In the genomic region with DNA sequence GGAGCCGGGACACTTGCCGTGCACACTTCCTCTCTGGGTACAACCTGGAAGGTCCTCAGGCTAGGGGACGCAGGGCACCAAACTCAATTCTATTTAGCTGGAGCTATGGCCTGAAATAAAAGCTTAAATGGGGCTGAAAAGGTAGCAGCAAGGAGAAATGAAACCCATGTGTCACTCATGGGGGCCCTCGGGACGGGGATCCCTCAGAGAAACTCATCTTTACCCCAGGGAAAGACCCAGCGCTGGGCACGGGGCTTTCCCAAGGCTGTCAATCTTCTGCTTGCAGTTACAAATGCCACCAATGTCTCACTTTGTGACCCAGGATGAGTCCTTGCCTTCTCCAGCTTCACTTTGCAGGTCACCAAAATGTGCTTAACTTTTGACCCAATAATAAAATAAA, we compare ENCODE assay signal across 15 cellular contexts. TPM values are rescaled to one million over a fixed set of nuclear protein-coding genes. Genes with fewer than 3 reads are reported as not detected.
A peak's percentile ranks its signal among the peaks of the same experiment; 100 is the strongest.
DNase-seq lines count a peak whose midpoint lies in the region; ATAC-seq lines count a peak whose summit lies in the region.
"Had no signal": no experiment of that assay in that cellular context is flagged by ENCODE, and none has a peak within 500 bp of the region (broad histone marks: within the 10 kb centered on the region; RNA-seq: fewer than 3 reads in every experiment).

No MANE protein-coding gene starts in this region.

- intact Hi-C loops in activated naive CD4-positive, alpha-beta T cell treated with anti-CD3 and anti-CD28 coated beads for 36 hours (cut with micrococcal nuclease) = no loop called here

- H3K9me3 ChIP-seq in T-helper 17 cell (ENCODE audit: control insufficient read depth, low read length, poor library complexity, severe bottlenecking) (no peaks in the 10 kb centered on the region), GM23248 (ENCODE audit: low read depth) (no peaks in the 10 kb centered on the region)

- no peaks in the 10 kb centered on the region for H4K20me1 ChIP-seq in GM23248 (ENCODE audit: insufficient read depth)

- no peaks in the 10 kb centered on the region for H3K27me3 Mint-ChIP-seq in activated naive CD4-positive, alpha-beta T cell treated with anti-CD3 and anti-CD28 coated beads for 36 hours (ENCODE audit: low read depth)
- peaks cover 9% of the 10 kb centered on the region for H3K27me3 Mint-ChIP-seq in T-helper 17 cell
- H3K27me3 Mint-ChIP-seq: activated naive CD4-positive, alpha-beta T cell treated with anti-CD3 and anti-CD28 coated beads, Interleukin-2, amount 50 U/mL, for 24 hours; dendritic cell treated with granulocyte-macrophage colony-stimulating factor and Interleukin-4, amounts not matched to agents 40 ng/mL and 50 ng/mL, for 4 days had no signal

- DNase-seq in activated naive CD4-positive, alpha-beta T cell treated with anti-CD3 and anti-CD28 coated beads for 36 hours = peak; percentile 76
- DNase-seq in activated naive CD4-positive, alpha-beta T cell (lab: John Stamatoyannopoulos, UW) = no peak
- DNase-seq in T-helper 17 cell (no peak), HuH-7.5 (ENCODE audit: low spot score) (no peak), GF-D8 (lab: John Stamatoyannopoulos, UW) (no peak), GM23248 (no peak)
- DNase-seq in stimulated activated effector memory CD8-positive, alpha-beta T cell treated with anti-CD3 and anti-CD28 coated beads, Interleukin-12 subunit alpha, Interleukin-12 subunit beta, amount 100 ng/mL, for 72 hours (ENCODE audit: low spot score in 2 of 2) = no peak
- DNase-seq: EL, NCI-H1105 treated with DMSO at 0.1 percent for 48 hours, NCI-H524 treated with DMSO at 0.1 percent for 48 hours had no signal

- in situ Hi-C loops in GM23248 (cut with MboI) = no loop called here

- H3K36me3 ChIP-seq in GM23248 (ENCODE audit: low read depth) = no peaks in the 10 kb centered on the region
- H3K36me3 ChIP-seq: WERI-Rb-1 had no signal

- no peak overlapping the region for H3K4me3 Mint-ChIP-seq in activated naive CD4-positive, alpha-beta T cell treated with anti-CD3 and anti-CD28 coated beads for 36 hours
- H3K4me3 Mint-ChIP-seq in T-helper 17 cell = no peak overlapping the region
- H3K4me3 Mint-ChIP-seq in stimulated activated effector memory CD8-positive, alpha-beta T cell treated with anti-CD3 and anti-CD28 coated beads, Interleukin-12 subunit alpha, Interleukin-12 subunit beta, amount 100 ng/mL, for 72 hours = no peak overlapping the region
- H3K4me3 Mint-ChIP-seq: activated naive CD4-positive, alpha-beta T cell treated with anti-CD3 and anti-CD28 coated beads, Interleukin-2, amount 50 U/mL, for 24 hours; dendritic cell treated with granulocyte-macrophage colony-stimulating factor and Interleukin-4, amounts not matched to agents 40 ng/mL and 50 ng/mL, for 4 days had no signal

- H3K4me2 ChIP-seq in GM23248 (ENCODE audit: unreplicated experiment) = no peak overlapping the region

- ATAC-seq in GM21529 (IDR thresholded peaks at IDR 0.05; ENCODE audit: unreplicated experiment) (peak; percentile 67), T-helper 17 cell (peak; percentile 53)
- ATAC-seq in stimulated activated effector memory CD8-positive, alpha-beta T cell treated with anti-CD3 and anti-CD28 coated beads, Interleukin-12 subunit alpha, Interleukin-12 subunit beta, amount 100 ng/mL, for 72 hours = peak; percentile 87
- ATAC-seq: right cardiac atrium had no signal

- no peak overlapping the region for H3K27ac ChIP-seq in GM23248
- H3K27ac ChIP-seq: WERI-Rb-1 had no signal

- H3K79me2 ChIP-seq in GM23248 (ENCODE audit: insufficient read depth) = no peaks in the 10 kb centered on the region

- no peaks in the 10 kb centered on the region for H3F3A ChIP-seq in GM23248 (ENCODE audit: insufficient read depth)

- peaks cover 11% of the 10 kb centered on the region for H3K4me1 Mint-ChIP-seq in activated naive CD4-positive, alpha-beta T cell treated with anti-CD3 and anti-CD28 coated beads for 36 hours (ENCODE audit: low read depth)
- H3K4me1 Mint-ChIP-seq in T-helper 17 cell = no peaks in the 10 kb centered on the region
- peaks cover 5% of the 10 kb centered on the region for H3K4me1 Mint-ChIP-seq in stimulated activated effector memory CD8-positive, alpha-beta T cell treated with anti-CD3 and anti-CD28 coated beads, Interleukin-12 subunit alpha, Interleukin-12 subunit beta, amount 100 ng/mL, for 72 hours
- H3K4me1 Mint-ChIP-seq: activated naive CD4-positive, alpha-beta T cell treated with anti-CD3 and anti-CD28 coated beads, Interleukin-2, amount 50 U/mL, for 24 hours had no signal

- peaks cover 10% of the 10 kb centered on the region for H3K4me1 ChIP-seq in GM23248 (ENCODE audit: insufficient read depth)

- H3K27ac Mint-ChIP-seq in activated naive CD4-positive, alpha-beta T cell treated with anti-CD3 and anti-CD28 coated beads for 36 hours = no peak overlapping the region
- H3K27ac Mint-ChIP-seq in T-helper 17 cell = no peak overlapping the region
- no peak overlapping the region for H3K27ac Mint-ChIP-seq in stimulated activated effector memory CD8-positive, alpha-beta T cell treated with anti-CD3 and anti-CD28 coated beads, Interleukin-12 subunit alpha, Interleukin-12 subunit beta, amount 100 ng/mL, for 72 hours
- H3K27ac Mint-ChIP-seq: activated naive CD4-positive, alpha-beta T cell treated with anti-CD3 and anti-CD28 coated beads, Interleukin-2, amount 50 U/mL, for 24 hours; dendritic cell treated with granulocyte-macrophage colony-stimulating factor and Interleukin-4, amounts not matched to agents 40 ng/mL and 50 ng/mL, for 4 days had no signal

- H2AFZ ChIP-seq in GM23248 = no peak overlapping the region

- H3K4me3 ChIP-seq in GM23248 = no peak overlapping the region

- CTCF ChIA-PET in activated naive CD4-positive, alpha-beta T cell treated with anti-CD3 and anti-CD28 coated beads for 36 hours (lab: Charles Lee) = interaction anchor here (0.6 to 1.3 kb wide), 2 partner anchors 37 to 72 kb away, joined by 3 to 4 read pairs; no protein-coding TSS in a partner anchor

- no peaks in the 10 kb centered on the region for H3K9me2 ChIP-seq in GM23248 (ENCODE audit: insufficient read depth)

- WGBS in GM23248 (ENCODE audit: low coverage in 1 of 2, low lambda C conversion rate in 2 of 2, missing lambda C conversion rate in 2 of 2), 2 experiments = 75 to 80% methylated on average over 7 of the region's 7 CpGs

- no peaks in the 10 kb centered on the region for H3K9me3 Mint-ChIP-seq in activated naive CD4-positive, alpha-beta T cell treated with anti-CD3 and anti-CD28 coated beads for 36 hours
- no peaks in the 10 kb centered on the region for H3K9me3 Mint-ChIP-seq in stimulated activated effector memory CD8-positive, alpha-beta T cell treated with anti-CD3 and anti-CD28 coated beads, Interleukin-12 subunit alpha, Interleukin-12 subunit beta, amount 100 ng/mL, for 72 hours
- H3K9me3 Mint-ChIP-seq: activated naive CD4-positive, alpha-beta T cell treated with anti-CD3 and anti-CD28 coated beads, Interleukin-2, amount 50 U/mL, for 24 hours; dendritic cell treated with granulocyte-macrophage colony-stimulating factor and Interleukin-4, amounts not matched to agents 40 ng/mL and 50 ng/mL, for 4 days had no signal

- H3K36me3 Mint-ChIP-seq in activated naive CD4-positive, alpha-beta T cell treated with anti-CD3 and anti-CD28 coated beads for 36 hours (ENCODE audit: low read depth) = no peaks in the 10 kb centered on the region
- no peaks in the 10 kb centered on the region for H3K36me3 Mint-ChIP-seq in T-helper 17 cell (ENCODE audit: low read depth)
- H3K36me3 Mint-ChIP-seq in stimulated activated effector memory CD8-positive, alpha-beta T cell treated with anti-CD3 and anti-CD28 coated beads, Interleukin-12 subunit alpha, Interleukin-12 subunit beta, amount 100 ng/mL, for 72 hours = no peaks in the 10 kb centered on the region
- H3K36me3 Mint-ChIP-seq: activated naive CD4-positive, alpha-beta T cell treated with anti-CD3 and anti-CD28 coated beads, Interleukin-2, amount 50 U/mL, for 24 hours had no signal

- no peak overlapping the region for H3K9ac ChIP-seq in GM23248

- no peaks in the 10 kb centered on the region for H3K27me3 ChIP-seq in GM23248 (replicated peaks; ENCODE audit: insufficient read depth)

RNA-seq across cellular contexts. Expression of a gene that starts 16.5 kb away (rescaled TPM):
- under 1 TPM in 1 of 2 experiments, not detected in 1; 0.31 TPM for total RNA-seq in activated naive CD4-positive, alpha-beta T cell treated with anti-CD3 and anti-CD28 coated beads for 36 hours
- 1 to 10 TPM; 2.2 to 3.3 TPM for total RNA-seq in T-helper 17 cell
- 2.4 and 7.6 TPM in 2 replicates for total RNA-seq in GM23248 (2014; rRNA removed; shearing (Covaris generic))
- polyA plus RNA-seq in GM23248 (2016; fragmentation: Nextera tagmentation; extraction: Ambion mirVana) = 13.4 and 15.7 TPM in 2 replicates
